Comparison of ENCODE assay signal across 8 cellular contexts in the genomic region with DNA sequence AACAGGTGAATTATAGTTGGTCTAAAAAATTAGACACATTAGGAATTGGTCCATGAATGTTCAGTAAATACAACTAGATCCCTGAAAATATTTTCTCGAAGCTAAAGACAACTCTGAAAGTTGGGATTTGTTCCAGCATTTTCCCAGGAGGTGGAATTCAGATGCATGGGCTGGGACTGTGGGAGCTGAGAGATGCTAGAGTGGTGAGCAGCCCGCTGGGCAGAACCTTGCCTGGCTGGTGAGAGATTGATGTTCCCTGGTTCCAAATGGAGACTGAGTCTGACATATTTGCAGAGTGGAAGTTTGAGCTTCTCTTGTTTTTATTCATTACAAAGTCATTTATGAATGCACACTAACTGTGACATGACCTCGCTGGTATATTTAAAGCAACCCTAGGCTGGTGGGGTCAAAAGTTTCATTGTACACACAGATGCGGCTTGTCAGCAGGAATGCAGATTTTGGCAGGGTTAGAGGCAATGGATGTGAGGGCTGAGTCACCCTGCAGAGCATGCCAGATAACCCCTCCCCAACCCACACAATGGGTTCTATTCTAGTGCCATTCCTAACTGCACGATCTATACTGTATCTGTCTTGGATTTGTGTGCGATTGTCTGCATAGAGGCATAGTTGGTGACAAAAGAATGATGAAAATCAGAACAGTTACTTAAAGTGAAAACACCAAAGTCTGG. TPM values are rescaled to one million over a fixed set of nuclear protein-coding genes. Genes with fewer than 3 reads are reported as not detected.
DNase-seq lines count a peak whose midpoint lies in the region; ATAC-seq and TF ChIP-seq lines count a peak whose summit lies in the region.
"Had no signal": no experiment of that assay in that cellular context is flagged by ENCODE, and none has a peak within 500 bp of the region (broad histone marks: within the 10 kb centered on the region; RNA-seq: fewer than 3 reads in every experiment).

No MANE protein-coding gene starts in this region.

- H3K9ac ChIP-seq in adipocyte (ENCODE audit: low read length) (no peak overlapping the region), smooth muscle cell (ENCODE audit: low read depth) (no peak overlapping the region)

- H3K4me2 ChIP-seq in smooth muscle cell: peak overlapping the region; percentile 46

- H4K20me1 ChIP-seq in smooth muscle cell (ENCODE audit: low read depth): no peaks in the 10 kb centered on the region

- intact Hi-C loops in head of caudate nucleus (cut with DNase I): no loop called here

- WGBS in smooth muscle cell (ENCODE audit: low lambda C conversion rate): 29% methylated on average over 6 of the region's 6 CpGs

- ATAC-seq in HG02970 (IDR thresholded peaks at IDR 0.05; ENCODE audit: low FRiP score, unreplicated experiment): no peak
- ATAC-seq: natural killer cell treated with Interleukin-12 subunit alpha and Interleukin-12 subunit beta and Interleukin-15 and Interleukin-18, amount 100 ng/mL, for 72 hours had no signal

- H3K4me1 ChIP-seq in adipocyte (ENCODE audit: control insufficient read depth, insufficient read depth, low read length) (peaks cover 9% of the 10 kb centered on the region), smooth muscle cell (ENCODE audit: low read depth) (no peaks in the 10 kb centered on the region)

- H3K79me2 ChIP-seq in smooth muscle cell (ENCODE audit: low read depth): no peaks in the 10 kb centered on the region

- H3K4me3 ChIP-seq in adipocyte (ENCODE audit: low read length) (peak overlapping the region; percentile 35), smooth muscle cell (no peak overlapping the region)

- no peak overlapping the region for H3K27ac ChIP-seq in smooth muscle cell (ENCODE audit: low read depth)

- no peak overlapping the region for H2AFZ ChIP-seq in smooth muscle cell (ENCODE audit: low read depth)

- peak; percentile 64 for DNase-seq in HS-5 (ENCODE audit: low read depth)
- DNase-seq in adipocyte (ENCODE audit: low read depth): peak; percentile 57
- peak in 40 of 42 donors; percentile 18 to 88 (median 67) for DNase-seq in head of caudate nucleus
- DNase-seq in smooth muscle cell (lab: John Stamatoyannopoulos, UW; ENCODE audit: unreplicated experiment): no peak
- DNase-seq in stimulated activated CD4-positive, alpha-beta T cell treated with anti-CD3 and anti-CD28 coated beads, Interleukin-2, amount 100 ng/mL, for 48 hours: no peak
- no peak for DNase-seq in DMS79 (lab: John Stamatoyannopoulos, UW)

- H3K9me3 ChIP-seq in adipocyte (ENCODE audit: control insufficient read depth, low read length): no peaks in the 10 kb centered on the region
- no peaks in the 10 kb centered on the region for H3K9me3 ChIP-seq in smooth muscle cell (replicated peaks; ENCODE audit: low read depth)

- no peak for TF ChIP-seq CTCF in smooth muscle cell (IDR thresholded peaks at IDR 0.05; ENCODE audit: borderline replicate concordance, insufficient read depth, poor library complexity, severe bottlenecking)

- H3K27me3 ChIP-seq in adipocyte (replicated peaks; ENCODE audit: control insufficient read depth, insufficient read depth, low read length): no peaks in the 10 kb centered on the region
- H3K27me3 ChIP-seq in smooth muscle cell (ENCODE audit: low read depth): no peaks in the 10 kb centered on the region

- no peaks in the 10 kb centered on the region for H3K36me3 ChIP-seq in adipocyte (ENCODE audit: control insufficient read depth, insufficient read depth, low read length, severe bottlenecking)
- no peaks in the 10 kb centered on the region for H3K36me3 ChIP-seq in smooth muscle cell (ENCODE audit: low read depth)

- H3F3A ChIP-seq in smooth muscle cell (ENCODE audit: low read depth): no peaks in the 10 kb centered on the region

RNA-seq across cellular contexts. Expression of a gene that starts 23.5 kb away (rescaled TPM):
- 14.6 and 19.9 TPM in 2 replicates for total RNA-seq in smooth muscle cell
- polyA plus RNA-seq in smooth muscle cell: 16.4 and 22.2 TPM in 2 replicates
- total RNA-seq: natural killer cell treated with Interleukin-12 subunit alpha and Interleukin-12 subunit beta and Interleukin-15 and Interleukin-18, amount 100 ng/mL, for 72 hours had no signal

Comparison
In these comparisons a context has a peak if more than half of its experiments do, and no peak if none do; other contexts are left out.
1. DNase-seq: peak in HS-5 (single experiment), adipocyte (single experiment) and head of caudate nucleus (40 of 42); none in smooth muscle cell (single experiment), stimulated activated CD4-positive, alpha-beta T cell treated with anti-CD3 and anti-CD28 coated beads, Interleukin-2, amount 100 ng/mL, for 48 hours (0 of 2) and DMS79 (single experiment).